14 cellular contexts compared by ENCODE assay signal in the genomic region with DNA sequence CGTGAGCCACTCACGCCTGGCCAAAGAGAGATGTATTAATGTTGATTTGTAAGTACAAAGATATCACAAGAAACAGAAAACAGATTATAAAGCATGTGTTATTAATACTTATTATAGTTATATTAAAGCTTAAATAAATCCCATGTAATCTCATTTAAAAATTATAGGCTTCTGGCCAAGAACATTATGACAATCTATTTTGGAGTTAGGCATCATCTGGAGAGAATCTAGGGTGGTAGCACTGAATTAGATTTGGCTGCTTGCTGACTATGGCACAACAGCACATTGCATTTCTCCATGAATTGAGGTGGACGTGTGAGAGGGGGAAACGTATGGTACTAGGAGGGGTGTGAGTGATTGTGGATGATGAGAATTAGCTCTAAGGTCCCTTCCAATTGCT. TPM values are rescaled to one million over a fixed set of nuclear protein-coding genes. Genes with fewer than 3 reads are reported as not detected.
DNase-seq lines count a peak whose midpoint lies in the region; ATAC-seq and TF ChIP-seq lines count a peak whose summit lies in the region.
"Had no signal": no experiment of that assay in that cellular context is flagged by ENCODE, and none has a peak within 500 bp of the region (broad histone marks: within the 10 kb centered on the region; RNA-seq: fewer than 3 reads in every experiment).

No MANE protein-coding gene starts in this region.

- H4K8ac ChIP-seq in mesenchymal stem cell (ENCODE audit: low read length) (no peak overlapping the region), trophoblast cell (ENCODE audit: low read depth, low read length) (no peak overlapping the region)

- peak overlapping the region; percentile 7 to 68; a peak in 2 of 4 replicates for H3K27ac ChIP-seq in SK-N-SH (ENCODE audit: low read depth in 2 of 2, low read length in 1 of 2)
- H3K27ac ChIP-seq in mesenchymal stem cell (ENCODE audit: low read length, poor library complexity, severe bottlenecking): no peak overlapping the region
- H3K27ac ChIP-seq in trophoblast cell (ENCODE audit: low read depth, low read length): no peak overlapping the region
- H3K27ac ChIP-seq in tibial nerve: no peak overlapping the region
- H3K27ac ChIP-seq: C4-2B, GM23248 had no signal

- no peak for TF ChIP-seq CTCF in SK-N-SH (IDR thresholded peaks at IDR 0.05)
- no peak for TF ChIP-seq CTCF in type B pancreatic cell (conservative IDR thresholded peaks at IDR 0.05)
- no peak for TF ChIP-seq CTCF in tibial nerve (IDR thresholded peaks at IDR 0.05)

- no peak overlapping the region for H4K12ac ChIP-seq in trophoblast cell (ENCODE audit: low read depth, low read length)

- CTCF ChIA-PET in SK-N-SH (lab: Yijun Ruan, JAX): interaction anchor here (1.0 to 1.2 kb wide), 2 partner anchors 10 to 100 kb away, joined by 3 to 6 read pairs; no protein-coding TSS in a partner anchor

- H4K91ac ChIP-seq in mesenchymal stem cell (ENCODE audit: low read length): no peak overlapping the region
- H4K91ac ChIP-seq in trophoblast cell (ENCODE audit: low read depth, low read length): no peak overlapping the region

- no peak overlapping the region for H2BK5ac ChIP-seq in mesenchymal stem cell (ENCODE audit: low read depth, low read length, poor library complexity, severe bottlenecking)
- H2BK5ac ChIP-seq in trophoblast cell (ENCODE audit: low read depth, low read length, poor library complexity): no peak overlapping the region

- TF ChIP-seq RAD21 in SK-N-SH (IDR thresholded peaks at IDR 0.05; ENCODE audit: low read length): no peak

- H3K14ac ChIP-seq in mesenchymal stem cell (ENCODE audit: low read length in 2 of 2) (no peak overlapping the region), trophoblast cell (ENCODE audit: low read length) (no peak overlapping the region)

- H2BK15ac ChIP-seq in mesenchymal stem cell (ENCODE audit: low read depth, poor library complexity, severe bottlenecking): no peak overlapping the region

- no peak overlapping the region for H2AFZ ChIP-seq in SK-N-SH (ENCODE audit: low read depth)
- H2AFZ ChIP-seq in mesenchymal stem cell (ENCODE audit: low read depth, low read length): no peak overlapping the region
- H2AFZ ChIP-seq in trophoblast cell (ENCODE audit: insufficient read depth, low read length, poor library complexity): no peak overlapping the region
- H2AFZ ChIP-seq: GM23248 had no signal

- no peaks in the 10 kb centered on the region for H3K79me1 ChIP-seq in mesenchymal stem cell (replicated peaks; ENCODE audit: low read length, poor library complexity, severe bottlenecking)
- H3K79me1 ChIP-seq in trophoblast cell (ENCODE audit: low read length): no peaks in the 10 kb centered on the region

- DNase-seq in SK-N-SH (peak; percentile 45), mesenchymal stem cell (no peak), trophoblast cell (no peak), type B pancreatic cell (ENCODE audit: extremely low spot score, unreplicated experiment) (no peak), HCEC 1CT (no peak), middle frontal gyrus (ENCODE audit: extremely low spot score, low spot score) (no peak), left lobe of liver (ENCODE audit: low spot score) (no peak), tibial nerve (ENCODE audit: low spot score in 2 of 2) (no peak)
- DNase-seq: AML-193; Caco-2; CD4-positive, alpha-beta T cell; GM23248 had no signal

- TF ChIP-seq EP300 in SK-N-SH (IDR thresholded peaks at IDR 0.05; ENCODE audit: borderline replicate concordance in 1 of 2, low read depth in 1 of 2, low read length in 1 of 2) (peak in 1 of 2 experiments; percentile 75; a peak in 2 of 4 replicates), tibial nerve (IDR thresholded peaks at IDR 0.05) (no peak)

- no peak overlapping the region for H2BK120ac ChIP-seq in mesenchymal stem cell (ENCODE audit: low read depth, low read length)
- no peak overlapping the region for H2BK120ac ChIP-seq in trophoblast cell (ENCODE audit: insufficient read depth, low read length, poor library complexity)

- no peaks in the 10 kb centered on the region for H3K9me3 Mint-ChIP-seq in type B pancreatic cell
- H3K9me3 Mint-ChIP-seq: CD4-positive, alpha-beta T cell had no signal

- H3K36me3 ChIP-seq in SK-N-SH (replicated peaks in 1 of 2; ENCODE audit: control insufficient read depth in 1 of 2, insufficient read depth in 2 of 2, low read length in 1 of 2) (no peaks in the 10 kb centered on the region), mesenchymal stem cell (ENCODE audit: control insufficient read depth in 1 of 2, insufficient read depth in 2 of 2, low read depth in 1 of 2, low read length in 2 of 2) (no peaks in the 10 kb centered on the region), trophoblast cell (ENCODE audit: control insufficient read depth in 1 of 2, insufficient read depth in 2 of 2, low read length in 2 of 2) (no peaks in the 10 kb centered on the region), tibial nerve (no peaks in the 10 kb centered on the region)
- H3K36me3 ChIP-seq: HAP-1 had no signal

- TF ChIP-seq POLR2A in tibial nerve (IDR thresholded peaks at IDR 0.05): no peak

- ATAC-seq in left lobe of liver: no peak

- H2AK5ac ChIP-seq in mesenchymal stem cell (ENCODE audit: low read length, severe bottlenecking): peak overlapping the region; percentile 84
- no peak overlapping the region for H2AK5ac ChIP-seq in trophoblast cell (ENCODE audit: low read length)

- peak overlapping the region in 1 of 2 experiments; percentile 35 for H3K4ac ChIP-seq in mesenchymal stem cell (ENCODE audit: low read depth in 1 of 2, low read length in 2 of 2)
- H3K4ac ChIP-seq in trophoblast cell (ENCODE audit: low read depth, low read length): no peak overlapping the region

- POLR2A ChIA-PET in SK-N-SH (lab: Yijun Ruan, JAX): no interaction called here

- H3K36me3 Mint-ChIP-seq in type B pancreatic cell: no peaks in the 10 kb centered on the region

- H3K79me2 ChIP-seq in SK-N-SH (ENCODE audit: insufficient read depth): no peaks in the 10 kb centered on the region
- H3K79me2 ChIP-seq in trophoblast cell (ENCODE audit: control insufficient read depth, insufficient read depth, low read length, poor library complexity): no peaks in the 10 kb centered on the region

- no peak overlapping the region for H3K9ac ChIP-seq in SK-N-SH
- no peak overlapping the region for H3K9ac ChIP-seq in mesenchymal stem cell (ENCODE audit: low read length)
- H3K9ac ChIP-seq in trophoblast cell (ENCODE audit: low read length): no peak overlapping the region
- H3K9ac ChIP-seq: GM23248 had no signal

- H3K27me3 Mint-ChIP-seq in type B pancreatic cell: no peaks in the 10 kb centered on the region
- H3K27me3 Mint-ChIP-seq: CD4-positive, alpha-beta T cell had no signal

- 69% methylated on average over 4 of the region's 4 CpGs for WGBS in SK-N-SH (ENCODE audit: low lambda C conversion rate)
- 100% methylated on average over 1 of the region's 4 CpGs for WGBS in mesenchymal stem cell
- WGBS in trophoblast cell (ENCODE audit: extremely low coverage, insufficient coverage, insufficient read length): no CpG with 5 or more reads among the region's 4 CpGs
- 89 to 93% methylated on average over 4 of the region's 4 CpGs for WGBS in tibial nerve, 2 donors

- H3K4me3 ChIP-seq in SK-N-SH (ENCODE audit: low read depth in 2 of 2, low read length in 1 of 2): no peak overlapping the region
- no peak overlapping the region for H3K4me3 ChIP-seq in mesenchymal stem cell (ENCODE audit: insufficient read depth in 1 of 2, low read depth in 1 of 2, low read length in 2 of 2)
- H3K4me3 ChIP-seq in trophoblast cell (ENCODE audit: low read depth, low read length): no peak overlapping the region
- no peak overlapping the region for H3K4me3 ChIP-seq in tibial nerve
- H3K4me3 ChIP-seq: GM23248, HAP-1 had no signal

- H3K18ac ChIP-seq in mesenchymal stem cell (ENCODE audit: low read depth in 1 of 2, low read length in 2 of 2) (peak overlapping the region in 1 of 2 experiments; percentile 29), trophoblast cell (ENCODE audit: low read length) (no peak overlapping the region)

- H3K9me3 ChIP-seq in SK-N-SH (no peaks in the 10 kb centered on the region), mesenchymal stem cell (ENCODE audit: control insufficient read depth, low read length) (no peaks in the 10 kb centered on the region), trophoblast cell (ENCODE audit: insufficient read depth, low read depth, low read length) (no peaks in the 10 kb centered on the region), tibial nerve (no peaks in the 10 kb centered on the region)

- H3K27ac Mint-ChIP-seq in type B pancreatic cell: peak overlapping the region; percentile 8
- H3K27ac Mint-ChIP-seq: CD4-positive, alpha-beta T cell had no signal

- no peaks in the 10 kb centered on the region for H3K27me3 ChIP-seq in SK-N-SH (ENCODE audit: insufficient read depth)
- peaks cover 0 to 26% of the 10 kb centered on the region in 2 experiments for H3K27me3 ChIP-seq in mesenchymal stem cell (ENCODE audit: control insufficient read depth in 1 of 2, insufficient read depth in 1 of 2, low read length in 2 of 2)
- H3K27me3 ChIP-seq in trophoblast cell (ENCODE audit: insufficient read depth, low read length): no peaks in the 10 kb centered on the region
- no peaks in the 10 kb centered on the region for H3K27me3 ChIP-seq in tibial nerve

- H3F3A ChIP-seq in SK-N-SH (replicated peaks; ENCODE audit: insufficient read depth): peaks cover 7% of the 10 kb centered on the region

- H3K4me3 Mint-ChIP-seq in type B pancreatic cell: no peak overlapping the region
- H3K4me3 Mint-ChIP-seq: CD4-positive, alpha-beta T cell had no signal

- H3K4me2 ChIP-seq in SK-N-SH (no peak overlapping the region), mesenchymal stem cell (ENCODE audit: low read length, poor library complexity, severe bottlenecking) (no peak overlapping the region), trophoblast cell (ENCODE audit: low read length) (no peak overlapping the region)

- H4K20me1 ChIP-seq in SK-N-SH (ENCODE audit: insufficient read depth): no peaks in the 10 kb centered on the region

- no peak overlapping the region for H3K23ac ChIP-seq in mesenchymal stem cell (ENCODE audit: low read length in 2 of 2)
- peak overlapping the region; percentile 53 for H3K23ac ChIP-seq in trophoblast cell (ENCODE audit: low read length)

- H3K4me1 ChIP-seq in SK-N-SH (ENCODE audit: control insufficient read depth in 1 of 2, insufficient read depth in 2 of 2, low read depth in 1 of 2, low read length in 1 of 2) (peaks cover 4 to 7% of the 10 kb centered on the region in 2 experiments; a peak in 2 of 4 replicates), mesenchymal stem cell (ENCODE audit: control insufficient read depth, insufficient read depth, low read depth, low read length) (peaks cover 4% of the 10 kb centered on the region), trophoblast cell (ENCODE audit: control insufficient read depth in 1 of 2, insufficient read depth in 2 of 2, low read length in 2 of 2) (no peaks in the 10 kb centered on the region), tibial nerve (peaks cover 0 to 3% (median 0%) of the 10 kb centered on the region in 4 donors)
- H3K4me1 ChIP-seq: HAP-1 had no signal

- peaks cover 11% of the 10 kb centered on the region for H3K4me1 Mint-ChIP-seq in type B pancreatic cell (ENCODE audit: unreplicated experiment)

- peak overlapping the region in 1 of 2 experiments; percentile 25 for H2BK12ac ChIP-seq in mesenchymal stem cell (ENCODE audit: low read length in 2 of 2)
- no peak overlapping the region for H2BK12ac ChIP-seq in trophoblast cell (ENCODE audit: low read length)

- H3K9me2 ChIP-seq in SK-N-SH: no peaks in the 10 kb centered on the region

RNA-seq across cellular contexts. Expression of a gene that starts 16.8 kb away (rescaled TPM):
- 0.13 TPM in 2 replicates for polyA plus RNA-seq in SK-N-SH (2012; rRNA removed)
- polyA plus RNA-seq in SK-N-SH (2012; cell fraction: cytosol; rRNA removed): 0.10 and 0.14 TPM in 2 replicates
- 0.05 and 0.10 TPM in 2 replicates for polyA plus RNA-seq in SK-N-SH (2012; cell fraction: nucleus; rRNA removed)
- 0.68 TPM for polyA plus RNA-seq in mesenchymal stem cell (2013, experiment 1 of 2)
- 0.59 TPM for polyA plus RNA-seq in mesenchymal stem cell (2013, experiment 2 of 2)
- 0.07 and 0.11 TPM in 2 replicates for polyA plus RNA-seq in trophoblast cell (2013)
- total RNA-seq in type B pancreatic cell (ENCODE audit: low replicate concordance) (3.7 and 7.8 TPM in 2 replicates), left lobe of liver (0.38 TPM), tibial nerve (10 to 100 TPM; 25.8 to 45.4 (median 42.8) TPM)
- total RNA-seq: Caco-2; CD4-positive, alpha-beta T cell; GM23248 had no signal
- polyA plus RNA-seq: GM23248 had no signal

Comparison
In these comparisons a context has a peak if more than half of its experiments do, and no peak if none do; other contexts are left out.
1. H3K27ac ChIP-seq: peak in SK-N-SH (2 of 2); none in mesenchymal stem cell (single experiment), trophoblast cell (single experiment) and tibial nerve (0 of 4).